Comparison of ENCODE assay signal across 12 cellular contexts in genomic region chr1:235709018-235709417, GRCh38. TPM values are rescaled to one million over a fixed set of nuclear protein-coding genes. Genes with fewer than 3 reads are reported as not detected.
A peak's percentile ranks its signal among the peaks of the same experiment; 100 is the strongest.
DNase-seq lines count a peak whose midpoint lies in the region; ATAC-seq and TF ChIP-seq lines count a peak whose summit lies in the region.
"Had no signal": no experiment of that assay in that cellular context is flagged by ENCODE, and none has a peak within 500 bp of the region (broad histone marks: within the 10 kb centered on the region; RNA-seq: fewer than 3 reads in every experiment).

No MANE protein-coding gene starts in this region.

- peaks cover 0 to 40% of the 10 kb centered on the region in 2 donors for H3K36me3 ChIP-seq in gastrocnemius medialis

- no peaks in the 10 kb centered on the region for H3K27me3 Mint-ChIP-seq in activated T-cell treated with anti-CD3 and anti-CD28 coated beads, Interleukin-2, amount 50 U/mL, for 4 hours (ENCODE audit: low read depth)

- H3K27me3 ChIP-seq in gastrocnemius medialis = no peaks in the 10 kb centered on the region

- DNase-seq in ACHN = peak; percentile 53
- peak; percentile 53 for DNase-seq in NCI-H82 treated with DMSO at 0.1 percent for 48 hours (lab: John Stamatoyannopoulos, UW; ENCODE audit: unreplicated experiment)
- peak; percentile 2 for DNase-seq in epithelial cell of esophagus (ENCODE audit: low read depth)
- DNase-seq in kidney tubule cell (ENCODE audit: low spot score) = peak; percentile 45
- DNase-seq in gastrocnemius medialis = no peak
- no peak for DNase-seq in activated T-cell treated with anti-CD3 and anti-CD28 coated beads, Interleukin-2, amount 50 U/mL, for 4 hours
- DNase-seq in stimulated activated CD4-positive, alpha-beta T cell treated with anti-CD3 and anti-CD28 coated beads, Interleukin-1b, Interleukin-23, amount 100 ng/mL, for 48 hours = no peak
- no peak for DNase-seq in coronary artery (ENCODE audit: low spot score)
- DNase-seq: DMS 273 treated with DMSO at 0.1 percent for 48 hours, Karpas-422, NCI-H187 treated with DMSO at 0.1 percent for 48 hours had no signal

- TF ChIP-seq CTCF in epithelial cell of esophagus (IDR thresholded peaks at IDR 0.05; ENCODE audit: insufficient read depth, low read depth, low read length, missing control alignments) (no peak), gastrocnemius medialis (IDR thresholded peaks at IDR 0.05 in 4 of 5, conservative IDR thresholded peaks at IDR 0.05 in 1 of 5) (no peak), coronary artery (IDR thresholded peaks at IDR 0.05) (no peak)

- H3K27ac ChIP-seq in gastrocnemius medialis (no peak overlapping the region), coronary artery (no peak overlapping the region)
- H3K27ac ChIP-seq: C4-2B had no signal

- peaks cover 35% of the 10 kb centered on the region for H3K36me3 Mint-ChIP-seq in activated T-cell treated with anti-CD3 and anti-CD28 coated beads, Interleukin-2, amount 50 U/mL, for 4 hours (ENCODE audit: insufficient read depth)

- H3K9me3 ChIP-seq in gastrocnemius medialis = no peaks in the 10 kb centered on the region

- no peak overlapping the region for H3K4me3 Mint-ChIP-seq in activated T-cell treated with anti-CD3 and anti-CD28 coated beads, Interleukin-2, amount 50 U/mL, for 4 hours

- in situ Hi-C loops in ACHN (cut with HindIII; ENCODE audit: low pct_ligation_motif_present, low pct_unique_long_range_greater_than_20kb, low sequenced_read_pairs) = no loop called here
- in situ Hi-C loops in gastrocnemius medialis (cut with MboI; ENCODE audit: low sequenced_read_pairs in 4 of 4) = no loop called here

- H3K4me1 ChIP-seq in gastrocnemius medialis = no peaks in the 10 kb centered on the region

- ATAC-seq in gastrocnemius medialis = no peak
- no peak for ATAC-seq in activated T-cell treated with anti-CD3 and anti-CD28 coated beads, Interleukin-2, amount 50 U/mL, for 4 hours

- no peaks in the 10 kb centered on the region for H3K4me1 Mint-ChIP-seq in activated T-cell treated with anti-CD3 and anti-CD28 coated beads, Interleukin-2, amount 50 U/mL, for 4 hours (ENCODE audit: low read depth)

- no peak overlapping the region for H3K4me3 ChIP-seq in epithelial cell of esophagus (ENCODE audit: low read length)
- no peak overlapping the region for H3K4me3 ChIP-seq in gastrocnemius medialis
- no peak overlapping the region for H3K4me3 ChIP-seq in coronary artery

- H3K9me3 Mint-ChIP-seq in activated T-cell treated with anti-CD3 and anti-CD28 coated beads, Interleukin-2, amount 50 U/mL, for 4 hours = no peaks in the 10 kb centered on the region

- intact Hi-C loops in gastrocnemius medialis (cut with DNase I; ENCODE audit: low total_unique reads) = no loop called here

- TF ChIP-seq POLR2A in gastrocnemius medialis (IDR thresholded peaks at IDR 0.05) = no peak

RNA-seq across cellular contexts. Expression of gene GNG4, which starts 59.4 kb away (rescaled TPM):
- not detected for total RNA-seq in gastrocnemius medialis
- total RNA-seq in activated T-cell treated with anti-CD3 and anti-CD28 coated beads, Interleukin-2, amount 50 U/mL, for 4 hours = 1 to 10 TPM in 1 of 3 donors, under 1 TPM in 2; 0.26 to 1.4 (median 0.58) TPM

Comparison
In these comparisons a context has a peak if more than half of its experiments do, and no peak if none do; other contexts are left out.
1. DNase-seq: peak in ACHN (single experiment), NCI-H82 treated with DMSO at 0.1 percent for 48 hours (single experiment), epithelial cell of esophagus (single experiment) and kidney tubule cell (single experiment); none in gastrocnemius medialis (0 of 2), activated T-cell treated with anti-CD3 and anti-CD28 coated beads, Interleukin-2, amount 50 U/mL, for 4 hours (single experiment), stimulated activated CD4-positive, alpha-beta T cell treated with anti-CD3 and anti-CD28 coated beads, Interleukin-1b, Interleukin-23, amount 100 ng/mL, for 48 hours (single experiment) and coronary artery (single experiment).